Comparison of ENCODE assay signal across 19 cellular contexts in the genomic region with DNA sequence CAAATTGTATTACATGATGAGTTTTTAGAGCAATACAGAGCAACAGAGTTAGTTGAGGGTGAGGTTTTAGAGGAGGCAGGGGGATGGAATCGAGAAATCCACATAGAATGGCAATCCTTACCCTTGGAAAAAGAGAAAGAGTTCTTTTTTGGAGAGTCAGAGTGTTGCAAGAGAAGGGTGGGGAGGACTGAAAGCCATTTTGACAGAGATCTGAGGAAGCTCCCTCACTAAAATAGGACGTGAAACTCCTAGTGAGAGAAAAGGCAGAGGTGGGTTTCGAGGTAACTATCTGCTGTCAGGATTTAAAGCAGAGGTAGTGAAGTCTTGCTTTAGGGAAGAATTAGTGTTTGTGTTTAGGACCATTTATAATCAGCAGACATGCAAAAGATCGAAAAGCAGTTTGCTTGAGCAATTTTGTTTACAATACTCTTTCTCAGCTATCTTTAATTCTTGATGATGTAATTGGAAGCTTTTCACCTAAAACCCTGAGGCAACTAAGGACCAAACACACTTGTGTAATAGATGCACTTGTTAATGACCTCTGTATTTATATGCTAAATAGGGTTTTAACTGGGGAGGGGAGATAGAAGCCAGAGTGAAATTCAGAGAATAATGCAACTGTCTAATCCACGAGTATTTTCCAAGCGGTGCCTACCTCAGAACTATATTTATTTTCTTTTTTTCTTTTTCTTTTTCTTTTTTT. TPM values are rescaled to one million over a fixed set of nuclear protein-coding genes. Genes with fewer than 3 reads are reported as not detected.
A peak's percentile ranks its signal among the peaks of the same experiment; 100 is the strongest.
DNase-seq lines count a peak whose midpoint lies in the region; ATAC-seq, FAIRE-seq and TF ChIP-seq lines count a peak whose summit lies in the region.
"Had no signal": no experiment of that assay in that cellular context is flagged by ENCODE, and none has a peak within 500 bp of the region (broad histone marks: within the 10 kb centered on the region; RNA-seq: fewer than 3 reads in every experiment).

No MANE protein-coding gene starts in this region.

- FAIRE-seq in urothelium cell line (lab: Jason Lieb, UNC) = no peak

- ATAC-seq in GM21360 (IDR thresholded peaks at IDR 0.05; ENCODE audit: unreplicated experiment) (no peak), HG03521 (IDR thresholded peaks at IDR 0.05; ENCODE audit: unreplicated experiment) (no peak)
- ATAC-seq: activated T-cell treated with anti-CD3 and anti-CD28 coated beads, Interleukin-2, amount 50 U/mL, for 4 hours had no signal

- peaks cover 25% of the 10 kb centered on the region for H3K4me1 ChIP-seq in skeletal muscle satellite cell (ENCODE audit: control insufficient read depth, insufficient read depth, low read length)

- peak overlapping the region; percentile 24 for H3K9ac ChIP-seq in skeletal muscle satellite cell (ENCODE audit: low read depth, low read length)

- no peak for TF ChIP-seq CTCF in fibroblast of the aortic adventitia (IDR thresholded peaks at IDR 0.05; ENCODE audit: insufficient read depth, low read length)

- no peaks in the 10 kb centered on the region for H3K27me3 ChIP-seq in skeletal muscle satellite cell (ENCODE audit: control insufficient read depth, insufficient read depth, low read length)
- H3K27me3 ChIP-seq: cardiac muscle cell, left lung had no signal

- peak overlapping the region; percentile 60 for H3K4me2 ChIP-seq in skeletal muscle satellite cell (ENCODE audit: low read length)

- H3K4me3 ChIP-seq in fibroblast of the aortic adventitia (ENCODE audit: low read depth, low read length) (no peak overlapping the region), skeletal muscle satellite cell (ENCODE audit: low read length) (no peak overlapping the region)
- H3K4me3 ChIP-seq: cardiac muscle cell, HAP-1, left lung had no signal

- no peaks in the 10 kb centered on the region for H3K9me3 ChIP-seq in skeletal muscle satellite cell (replicated peaks; ENCODE audit: low read length)
- H3K9me3 ChIP-seq: HAP-1, left lung had no signal

- DNase-seq in GM03348 (ENCODE audit: low spot score) = peak; percentile 7
- peak; percentile 39 for DNase-seq in NOMO-1 treated with dmso at 0.1 percent for 144 hours (lab: John Stamatoyannopoulos, UW; ENCODE audit: unreplicated experiment)
- peak; percentile 16 for DNase-seq in fibroblast of the aortic adventitia (ENCODE audit: low read depth)
- no peak for DNase-seq in NCI-H1417 (lab: John Stamatoyannopoulos, UW)
- DNase-seq in urothelium cell line (ENCODE audit: low spot score) = no peak
- DNase-seq: activated CD4-positive, alpha-beta memory T cell treated with anti-CD3 and anti-CD28 coated beads, Interleukin-2, amount 10 ng/mL, durations not matched to agents 7 days and 5 days; activated T-cell treated with anti-CD3 and anti-CD28 coated beads, Interleukin-2, amount 50 U/mL, for 4 hours; effector CD4-positive, alpha-beta T cell; left lung; NCI-H187; stimulated activated CD4-positive, alpha-beta T cell treated with anti-CD3 and anti-CD28 coated beads, Interleukin-15, amount 100 ng/mL, for 24 hours; SW 1271 had no signal

- peaks cover 2% of the 10 kb centered on the region for H3K36me3 ChIP-seq in skeletal muscle satellite cell (ENCODE audit: insufficient read depth, low read length)
- H3K36me3 ChIP-seq: cardiac muscle cell, HAP-1, left lung had no signal

RNA-seq across cellular contexts. Expression of a gene that starts 20.0 kb away (rescaled TPM):
- total RNA-seq in fibroblast of the aortic adventitia (ENCODE audit: low replicate concordance) = 4.6 and 24.0 TPM in 2 replicates
- total RNA-seq in skeletal muscle satellite cell (2012; rRNA removed) = 24.2 and 41.1 TPM in 2 replicates
- total RNA-seq: activated CD4-positive, alpha-beta memory T cell treated with anti-CD3 and anti-CD28 coated beads, Interleukin-2, amount 10 ng/mL, durations not matched to agents 7 days and 5 days; activated T-cell treated with anti-CD3 and anti-CD28 coated beads, Interleukin-2, amount 50 U/mL, for 4 hours; HT1080; pulmonary artery endothelial cell had no signal

Comparison
In these comparisons a context has a peak if more than half of its experiments do, and no peak if none do; other contexts are left out.
1. DNase-seq: peak in GM03348 (single experiment), NOMO-1 treated with dmso at 0.1 percent for 144 hours (single experiment) and fibroblast of the aortic adventitia (single experiment); none in NCI-H1417 (0 of 3) and urothelium cell line (single experiment).